ENCODE assay signal across 10 cellular contexts in genomic region chr4:36208884-36209473, GRCh38. TPM values are rescaled to one million over a fixed set of nuclear protein-coding genes. Genes with fewer than 3 reads are reported as not detected.
DNase-seq lines count a peak whose midpoint lies in the region; ATAC-seq lines count a peak whose summit lies in the region.
"Had no signal": no experiment of that assay in that cellular context is flagged by ENCODE, and none has a peak within 500 bp of the region (broad histone marks: within the 10 kb centered on the region; RNA-seq: fewer than 3 reads in every experiment).

No MANE protein-coding gene starts in this region.

- peak; percentile 89 for ATAC-seq in HG02763 (IDR thresholded peaks at IDR 0.05; ENCODE audit: unreplicated experiment)
- peak; percentile 74 for ATAC-seq in stimulated activated naive CD8-positive, alpha-beta T cell treated with anti-CD3 and anti-CD28 coated beads, Interleukin-15, Interleukin-2, amounts not matched to agents 100 U/mL and 50 U/mL, for 24 hours

- peak; percentile 11 for DNase-seq in activated T-cell treated with anti-CD3 and anti-CD28 coated beads for 48 hours (ENCODE audit: low read depth)
- DNase-seq in activated T-cell treated with anti-CD3 and anti-CD28 coated beads for 4 hours: no peak
- peak in 3 of 5 donors; percentile 6 to 38 (median 15) for DNase-seq in T-helper 1 cell
- DNase-seq in stimulated activated naive CD8-positive, alpha-beta T cell treated with anti-CD3 and anti-CD28 coated beads, Interleukin-15, Interleukin-2, amounts not matched to agents 100 U/mL and 50 U/mL, for 24 hours: peak; percentile 20
- DNase-seq in HUDEP-2 (lab: John Stamatoyannopoulos, UW; ENCODE audit: unreplicated experiment in 76 of 76): no peak
- no peak for DNase-seq in SJCRH30
- DNase-seq in NAMALWA (ENCODE audit: low spot score): no peak
- DNase-seq: kidney, Right ventricle myocardium superior had no signal

- no peaks in the 10 kb centered on the region for H3K9me3 ChIP-seq in SJCRH30 (replicated peaks)

- H3K4me1 ChIP-seq in SJCRH30: no peaks in the 10 kb centered on the region

- no peak overlapping the region for H3K27ac ChIP-seq in SJCRH30

- H3K27me3 ChIP-seq in SJCRH30: no peaks in the 10 kb centered on the region

- no peaks in the 10 kb centered on the region for H3K36me3 ChIP-seq in SJCRH30

- no peak overlapping the region for H3K4me3 ChIP-seq in SJCRH30

RNA-seq across cellular contexts. Expression of gene ARAP2, which starts 35.3 kb away (rescaled TPM):
- 1.1 and 1.3 TPM in 2 replicates for total RNA-seq in SJCRH30 (2014; rRNA removed; shearing (Covaris generic))

Comparison
In these comparisons a context has a peak if more than half of its experiments do, and no peak if none do; other contexts are left out.
1. DNase-seq: peak in activated T-cell treated with anti-CD3 and anti-CD28 coated beads for 48 hours (single experiment), T-helper 1 cell (3 of 5) and stimulated activated naive CD8-positive, alpha-beta T cell treated with anti-CD3 and anti-CD28 coated beads, Interleukin-15, Interleukin-2, amounts not matched to agents 100 U/mL and 50 U/mL, for 24 hours (single experiment); none in activated T-cell treated with anti-CD3 and anti-CD28 coated beads for 4 hours (single experiment), HUDEP-2 (0 of 76), SJCRH30 (0 of 2) and NAMALWA (single experiment).